ENCODE assay signal across 8 cellular contexts in the genomic region with DNA sequence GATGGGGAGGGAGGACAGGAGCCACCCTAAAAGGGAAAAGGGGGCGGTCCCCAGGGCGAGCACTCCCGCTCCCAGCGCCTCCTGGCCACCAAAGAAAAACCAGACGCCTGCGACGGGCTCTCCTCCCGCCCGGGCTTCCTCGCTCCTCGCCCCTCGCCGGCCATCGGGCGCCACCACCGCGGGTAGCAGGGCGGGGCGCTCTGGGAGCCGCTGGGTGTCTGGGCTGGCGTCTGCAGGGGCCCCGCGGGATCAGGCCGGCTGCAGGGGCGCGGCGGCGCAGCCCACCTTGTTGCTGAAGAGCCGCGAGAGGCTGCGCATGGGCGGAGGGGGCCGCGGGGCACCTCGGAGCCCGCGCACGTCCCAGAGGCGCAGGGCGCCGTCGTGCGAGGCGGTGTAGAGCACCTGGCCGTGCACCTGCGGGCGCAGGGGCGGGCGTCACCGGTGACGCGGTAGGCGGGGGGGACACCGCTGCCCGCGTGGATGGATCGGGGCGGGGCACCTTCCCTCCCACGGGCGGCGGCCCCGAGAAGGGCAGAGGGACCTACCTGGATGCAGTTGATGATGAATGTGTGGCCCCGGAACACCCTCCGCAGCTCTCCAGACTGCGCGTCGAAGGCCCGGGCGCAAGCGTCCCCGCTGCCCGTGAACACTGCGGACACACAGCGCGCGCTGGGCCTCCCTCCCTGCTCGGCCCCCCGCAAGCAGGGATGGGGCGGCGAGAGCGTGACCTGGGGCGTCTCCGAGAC. TPM values are rescaled to one million over a fixed set of nuclear protein-coding genes. Genes with fewer than 3 reads are reported as not detected.
DNase-seq lines count a peak whose midpoint lies in the region; ATAC-seq, FAIRE-seq and TF ChIP-seq lines count a peak whose summit lies in the region.

No MANE protein-coding gene starts in this region.

- peak overlapping the region; percentile 71 for H3K18ac ChIP-seq in H1 (ENCODE audit: extremely low read depth, low read length)

- no peak overlapping the region for H2AK5ac ChIP-seq in H1 (ENCODE audit: low read depth, low read length)

- peaks cover 0 to 30% (median 8%) of the 10 kb centered on the region in 4 experiments; a peak in 6 of 7 replicates for H3K4me1 ChIP-seq in H1 (replicated peaks in 1 of 4; ENCODE audit: control insufficient read depth in 3 of 4, insufficient read depth in 4 of 4, low read length in 3 of 4)

- ATAC-seq in GM19372 (IDR thresholded peaks at IDR 0.05; ENCODE audit: low read depth, unreplicated experiment) (peak; percentile 49), sciatic nerve (peak; percentile 16), HG02840 (IDR thresholded peaks at IDR 0.05; ENCODE audit: low FRiP score, unreplicated experiment) (no peak), HG03520 (IDR thresholded peaks at IDR 0.05; ENCODE audit: unreplicated experiment) (no peak)

- peak overlapping the region; percentile 80 to 87 for H3K4me2 ChIP-seq in H1 (ENCODE audit: insufficient read depth in 1 of 2, low read depth in 2 of 2, low read length in 2 of 2)

- no peak overlapping the region for H3K14ac ChIP-seq in H1 (ENCODE audit: insufficient read length)

- H4K20me1 ChIP-seq in H1 (replicated peaks in 1 of 2; ENCODE audit: control insufficient read depth in 1 of 2, insufficient read depth in 2 of 2, low read length in 2 of 2) = peaks cover 0 to 2% of the 10 kb centered on the region in 2 experiments

- TF ChIP-seq POLR2A in H1 (IDR thresholded peaks at IDR 0.05; ENCODE audit: control extremely low read depth in 1 of 2, low read depth in 2 of 2, low read length in 2 of 2) = no peak

- no peak overlapping the region for H3K23ac ChIP-seq in H1 (ENCODE audit: insufficient read length)

- no peak overlapping the region for H2BK15ac ChIP-seq in H1 (ENCODE audit: low read length)

- no peaks in the 10 kb centered on the region for H3K9me3 ChIP-seq in H1 (ENCODE audit: insufficient read depth in 2 of 2, low read depth in 1 of 2, low read length in 1 of 2)

- no peaks in the 10 kb centered on the region for H3K79me2 ChIP-seq in H1 (ENCODE audit: control insufficient read depth in 1 of 2, insufficient read depth in 2 of 2, low read length in 2 of 2)

- H2BK120ac ChIP-seq in H1 (replicated peaks; ENCODE audit: low read depth, low read length) = no peak overlapping the region

- intact Hi-C loops in sciatic nerve (cut with DNase I) = no loop called here

- peak overlapping the region; percentile 79 for H4K8ac ChIP-seq in H1 (ENCODE audit: extremely low read depth, insufficient read depth, low read length)

- no peak for FAIRE-seq in H1 (lab: Jason Lieb, UNC)

- no peak overlapping the region for H3K56ac ChIP-seq in H1 (replicated peaks; ENCODE audit: insufficient read length, low read depth, low read length)

- no peak overlapping the region for H4K5ac ChIP-seq in H1 (ENCODE audit: insufficient read length, low read depth, low read length)

- TF ChIP-seq CTCF in H1 (IDR thresholded peaks at IDR 0.05; ENCODE audit: control extremely low read depth in 1 of 3, insufficient read depth in 1 of 3, low read depth in 1 of 3, low read length in 3 of 3) = no peak

- peaks cover 0 to 13% (median 0%) of the 10 kb centered on the region in 4 experiments; a peak in 1 of 8 replicates for H3K36me3 ChIP-seq in H1 (ENCODE audit: control insufficient read depth in 2 of 4, insufficient read depth in 4 of 4, low read length in 3 of 4)

- H4K91ac ChIP-seq in H1 (replicated peaks; ENCODE audit: insufficient read length, low read length) = peak overlapping the region; percentile 14

- H3K4me3 ChIP-seq in H1 (ENCODE audit: extremely low read depth in 1 of 4, insufficient read depth in 2 of 4, low read depth in 3 of 4, low read length in 4 of 4) = peak overlapping the region; percentile 25 to 57 (median 38)

- no peak for TF ChIP-seq EP300 in H1 (IDR thresholded peaks at IDR 0.05; ENCODE audit: borderline replicate concordance in 1 of 2, low read depth in 2 of 2, low read length in 2 of 2)

- peaks cover 14% of the 10 kb centered on the region; the same call in 1 of the 2 replicates for H3K23me2 ChIP-seq in H1 (ENCODE audit: low read depth, low read length)

- no peak; a peak in 1 of 4 replicates for TF ChIP-seq RAD21 in H1 (IDR thresholded peaks at IDR 0.05 in 1 of 2, conservative IDR thresholded peaks at IDR 0.05 in 1 of 2; ENCODE audit: low read depth in 2 of 2, low read length in 2 of 2)

- H2BK12ac ChIP-seq in H1 (ENCODE audit: low read depth, low read length) = 0 out of 2 replicates have a peak overlapping the region, but pooled peaks have one; percentile 17

- no peak overlapping the region for H3K4ac ChIP-seq in H1 (replicated peaks; ENCODE audit: insufficient read length, low read depth, low read length)

- H3K79me1 ChIP-seq in H1 (ENCODE audit: low read depth, low read length) = no peaks in the 10 kb centered on the region

- peaks cover 8 to 27% (median 22%) of the 10 kb centered on the region in 4 experiments for H3K27me3 ChIP-seq in H1 (replicated peaks in 1 of 4; ENCODE audit: control insufficient read depth in 3 of 4, extremely low read depth in 1 of 4, insufficient read depth in 3 of 4, low read length in 3 of 4)

- DNase-seq in T-helper 9 cell (peak; percentile 73), H1 (ENCODE audit: low read depth in 1 of 2, low spot score in 2 of 2) (peak in 1 of 2 experiments; percentile 84), sciatic nerve (ENCODE audit: low spot score) (peak; percentile 60), NCI-H524 treated with DMSO at 0.1 percent for 48 hours (lab: John Stamatoyannopoulos, UW) (no peak), HEK293T (ENCODE audit: extremely low spot score) (no peak)

- H3K27ac ChIP-seq in H1 (ENCODE audit: low read depth, low read length) = no peak overlapping the region

- CTCF ChIA-PET in H1 (lab: Charles Lee; ENCODE audit: partially characterized antibody) (interaction anchor here (0.7 to 16.9 kb wide), 5 partner anchors 13 to 176 kb away, joined by 3 to 185 read pairs (median 5); no protein-coding TSS in a partner anchor), HEK293T (lab: Yijun Ruan, JAX) (interaction anchor here (0.5 to 0.7 kb wide), 2 partner anchors 90 to 332 kb away, joined by 4 to 6 read pairs; no protein-coding TSS in a partner anchor)

- H2BK20ac ChIP-seq in H1 (ENCODE audit: low read length) = no peak overlapping the region

- no peak overlapping the region; a peak in 3 of 7 replicates for H3K9ac ChIP-seq in H1 (replicated peaks in 1 of 4; ENCODE audit: extremely low read depth in 1 of 4, low read depth in 3 of 4, low read length in 3 of 4)

- no peak overlapping the region; the same call in 1 of the 2 replicates for H2BK5ac ChIP-seq in H1 (ENCODE audit: low read depth, low read length)

- H2AFZ ChIP-seq in H1 (ENCODE audit: low read length) = 0 out of 2 replicates have a peak overlapping the region, but pooled peaks have one; percentile 12

- 4% methylated on average over 72 of the region's 83 CpGs; no CpG with 5 or more reads in 1 of the 2 experiments for WGBS in H1 (ENCODE audit: extremely low coverage in 1 of 2, insufficient coverage in 1 of 2, insufficient read length in 1 of 2, insufficient replicate concordance in 2 of 2, low coverage in 1 of 2, low lambda C conversion rate in 2 of 2, missing lambda C conversion rate in 1 of 2), 2 experiments

- POLR2A ChIA-PET in H1 (lab: Charles Lee; ENCODE audit: partially characterized antibody) = interaction anchor here (0.7 to 1.4 kb wide), 3 partner anchors 15 to 75 kb away, joined by 3 to 4 read pairs (median 4); partner anchors contain the start of gene CRYGN
- POLR2A ChIA-PET in HEK293T (lab: Yijun Ruan, JAX) = no interaction called here

TF ChIP-seq in H1, 55 proteins besides CTCF, POLR2A, EP300 and RAD21 (continues in another document):
- TF ChIP-seq BACH1 (IDR thresholded peaks at IDR 0.05; ENCODE audit: low read length) (peak; percentile 5; the same call in 1 of the 2 replicates), HDAC2 (IDR thresholded peaks at IDR 0.05; ENCODE audit: borderline replicate concordance in 1 of 2, low read depth in 2 of 2, low read length in 2 of 2) (no peak)

TF ChIP-seq in HEK293T, 16 proteins besides CTCF, POLR2A, EP300 and RAD21:
- no peak for TF ChIP-seq TARDBP (IDR thresholded peaks at IDR 0.05)
- no peak for TF ChIP-seq SP1 (IDR thresholded peaks at IDR 0.05)

RNA-seq across cellular contexts. Expression of gene WDR86, which starts 28.3 kb away (rescaled TPM):
- total RNA-seq in H1 (2021; fragmentation: NEBNext Ultra II Directional; extraction: Animal tissue kit (Norgen Biotek cat#: 25700)) = 14.9 and 15.8 TPM in 2 replicates
- polyA plus RNA-seq in H1 (2011; rRNA removed) = 12.7 and 22.1 TPM in 2 replicates
- 16.7 TPM for polyA plus RNA-seq in H1 (2011; cell fraction: cytosol; rRNA removed)
- 81.5 TPM for polyA plus RNA-seq in H1 (2011; cell fraction: nucleus; rRNA removed)
- polyA plus RNA-seq in H1 (2012, experiment 1 of 2) = 7.7 to 11.9 TPM (median 10.0 TPM) in 4 replicates
- 5.0 TPM for polyA plus RNA-seq in H1 (2012, experiment 2 of 2)
- 7.4 TPM for polyA plus RNA-seq in H1 (2013, experiment 1 of 2)
- 7.4 TPM for polyA plus RNA-seq in H1 (2013, experiment 2 of 2)
- 12.4 and 18.2 TPM in 2 replicates for polyA minus RNA-seq in H1 (2011; rRNA and poly(A)+ RNA removed)
- polyA minus RNA-seq in H1 (2011; cell fraction: cytosol; rRNA and poly(A)+ RNA removed) = 10.6 TPM
- polyA minus RNA-seq in H1 (2011; cell fraction: nucleus; rRNA and poly(A)+ RNA removed) = 30.4 TPM
- total RNA-seq in sciatic nerve = 101 TPM

RNA-seq across cellular contexts. Expression of gene NUB1, which starts 39.9 kb away (rescaled TPM):
- 37.7 and 43.5 TPM in 2 replicates for total RNA-seq in H1 (2021; fragmentation: NEBNext Ultra II Directional; extraction: Animal tissue kit (Norgen Biotek cat#: 25700))
- 20.5 and 22.1 TPM in 2 replicates for polyA plus RNA-seq in H1 (2011; rRNA removed)
- 26.7 TPM for polyA plus RNA-seq in H1 (2011; cell fraction: cytosol; rRNA removed)
- 28.6 TPM for polyA plus RNA-seq in H1 (2011; cell fraction: nucleus; rRNA removed)
- 26.1 to 56.9 TPM (median 28.7 TPM) in 4 replicates for polyA plus RNA-seq in H1 (2012, experiment 1 of 2)
- 8.2 TPM for polyA plus RNA-seq in H1 (2012, experiment 2 of 2)
- polyA plus RNA-seq in H1 (2013, experiment 1 of 2) = 42.6 TPM
- 43.8 TPM for polyA plus RNA-seq in H1 (2013, experiment 2 of 2)
- polyA minus RNA-seq in H1 (2011; rRNA and poly(A)+ RNA removed) = 21.8 and 23.6 TPM in 2 replicates
- polyA minus RNA-seq in H1 (2011; cell fraction: cytosol; rRNA and poly(A)+ RNA removed) = 16.0 TPM
- 21.4 TPM for polyA minus RNA-seq in H1 (2011; cell fraction: nucleus; rRNA and poly(A)+ RNA removed)
- 48.5 TPM for total RNA-seq in sciatic nerve

RNA-seq across cellular contexts. Expression of gene CRYGN, which starts 58.4 kb away (rescaled TPM):
- total RNA-seq in H1 (2021; fragmentation: NEBNext Ultra II Directional; extraction: Animal tissue kit (Norgen Biotek cat#: 25700)) = 1.0 and 1.6 TPM in 2 replicates
- polyA plus RNA-seq in H1 (2011; rRNA removed) = 0.98 and 1.3 TPM in 2 replicates
- polyA plus RNA-seq in H1 (2011; cell fraction: cytosol; rRNA removed) = 0.81 TPM
- 4.0 TPM for polyA plus RNA-seq in H1 (2011; cell fraction: nucleus; rRNA removed)
- polyA plus RNA-seq in H1 (2012, experiment 1 of 2) = 0.43 to 1.7 TPM (median 1.5 TPM) in 4 replicates
- polyA plus RNA-seq in H1 (2012, experiment 2 of 2) = 0.07 TPM
- polyA plus RNA-seq in H1 (2013, experiment 1 of 2) = 0.57 TPM
- polyA plus RNA-seq in H1 (2013, experiment 2 of 2) = 0.42 TPM
- polyA minus RNA-seq in H1 (2011; rRNA and poly(A)+ RNA removed) = 0.80 and 2.0 TPM in 2 replicates
- polyA minus RNA-seq in H1 (2011; cell fraction: cytosol; rRNA and poly(A)+ RNA removed) = not detected
- polyA minus RNA-seq in H1 (2011; cell fraction: nucleus; rRNA and poly(A)+ RNA removed) = 2.5 TPM
- total RNA-seq in sciatic nerve = 3.9 TPM

Comparison
In these comparisons a context has a peak if more than half of its experiments do, and no peak if none do; other contexts are left out.
1. ATAC-seq: peak in GM19372 (single experiment) and sciatic nerve (single experiment); none in HG02840 (single experiment) and HG03520 (single experiment).
2. DNase-seq: peak in T-helper 9 cell (single experiment) and sciatic nerve (single experiment); none in NCI-H524 treated with DMSO at 0.1 percent for 48 hours (single experiment) and HEK293T (single experiment).